1 cellular context compared by ENCODE assay signal in genomic region chr11:75013051-75013450, GRCh38.
TF ChIP-seq lines count a peak whose summit lies in the region.

No MANE protein-coding gene starts in this region.

TF ChIP-seq in SK-N-SH treated with all-trans-retinoic acid at 6 μM for 48 hours, 23 proteins besides CTCF, POLR2A, EP300 and RAD21 (continued from another document):
- TF ChIP-seq ZNF8 (CRISPR knock-in tag; IDR thresholded peaks at IDR 0.05) (no peak), ZFP30 (CRISPR knock-in tag; IDR thresholded peaks at IDR 0.05) (no peak)
TF ChIP-seq in SK-N-SH treated with all-trans-retinoic acid at 6 μM for 48 hours: peak in this region for 0.
